Comparison of ENCODE assay signal across 37 cellular contexts in genomic region chr6:54142889-54143519, GRCh38. TPM values are rescaled to one million over a fixed set of nuclear protein-coding genes. Genes with fewer than 3 reads are reported as not detected.
"Had no signal": no experiment of that assay in that cellular context is flagged by ENCODE, and none has a peak within 500 bp of the region (broad histone marks: within the 10 kb centered on the region; RNA-seq: fewer than 3 reads in every experiment).

No MANE protein-coding gene starts in this region.

- H3K4me3 Mint-ChIP-seq: activated B cell treated with CpG ODN at 0.5 μM for 24 hours; activated CD4-positive, alpha-beta memory T cell treated with anti-CD3 and anti-CD28 coated beads for 36 hours; activated CD4-positive, alpha-beta T cell treated with anti-CD3 and anti-CD28 coated beads, Interleukin-2, amount 10 ng/mL, durations not matched to agents 24 days and 14 days; activated CD8-positive, alpha-beta T cell treated with anti-CD3 and anti-CD28 coated beads for 36 hours; activated naive CD4-positive, alpha-beta T cell treated with anti-CD3 and anti-CD28 coated beads for 36 hours; activated naive CD8-positive, alpha-beta T cell treated with anti-CD3 and anti-CD28 coated beads for 36 hours; activated T-cell treated with anti-CD3 and anti-CD28 coated beads, Interleukin-2, amount 50 U/mL, for 4 hours; activated T-cell treated with anti-CD3 and anti-CD28 coated beads, Interleukin-2, amount 50 U/mL, for 72 hours; activated T-helper 1 cell treated with anti-CD3 and anti-CD28 coated beads, Interleukin-12 subunit alpha, Interleukin-12 subunit beta, Interleukin-2, Interleukin-4 antibody, amounts not matched to agents 30 ng/mL and 10 ng/mL and 1 ng/mL, durations not matched to agents 14 hours and 24 hours and 36 hours; activated T-helper 17 cell treated with anti-CD3 and anti-CD28 coated beads, Interleukin-2, amount 50 U/mL, for 72 hours; T-helper 1 cell treated with Interleukin-12 subunit alpha and Interleukin-12 subunit beta and Interleukin-4 antibody, amounts not matched to agents 30 μg/mL and 1 μg/mL, for 36 hours; T-helper 2 cell treated with Interferon-gamma antibody and Interleukin-4, amounts not matched to agents 5 μg/mL and 100 μg/mL, for 36 hours had no signal

- FAIRE-seq: astrocyte, TTC549 had no signal

- ATAC-seq: activated CD8-positive, alpha-beta T cell treated with anti-CD3 and anti-CD28 coated beads for 36 hours; activated naive CD4-positive, alpha-beta T cell treated with anti-CD3 and anti-CD28 coated beads, Interleukin-2, amount 50 U/mL, for 72 hours; activated T-cell treated with anti-CD3 and anti-CD28 coated beads, Interleukin-2, amount 50 U/mL, for 4 hours; activated T-cell treated with anti-CD3 and anti-CD28 coated beads, Interleukin-2, amount 50 U/mL, for 72 hours; activated T-helper 17 cell treated with anti-CD3 and anti-CD28 coated beads, Interleukin-2, amount 50 U/mL, for 72 hours; body of pancreas had no signal

- DNase-seq: activated B cell treated with CpG ODN at 0.5 μM for 24 hours; activated CD4-positive, alpha-beta memory T cell treated with anti-CD3 and anti-CD28 coated beads for 36 hours; activated CD4-positive, alpha-beta T cell treated with anti-CD3 and anti-CD28 coated beads for 4 hours; activated CD4-positive, alpha-beta T cell treated with anti-CD3 and anti-CD28 coated beads, Interleukin-2, amount 10 ng/mL, durations not matched to agents 24 days and 14 days; activated CD4-positive, alpha-beta T cell treated with anti-CD3 and anti-CD28 coated beads, Interleukin-2, amount 50 U/mL, for 1 hour; activated CD4-positive, alpha-beta T cell treated with anti-CD3 and anti-CD28 coated beads, Interleukin-2, amount 50 U/mL, for 4 hours; activated CD4-positive, CD25-positive, alpha-beta regulatory T cell treated with anti-CD3 and anti-CD28 coated beads, Interleukin-2, amount 50 U/mL, for 72 hours; activated CD8-positive, alpha-beta memory T cell treated with anti-CD3 and anti-CD28 coated beads, Interleukin-2, amount 50 U/mL, for 4 hours; activated CD8-positive, alpha-beta T cell treated with anti-CD3 and anti-CD28 coated beads for 36 hours; activated effector memory CD4-positive, alpha-beta T cell treated with anti-CD3 and anti-CD28 coated beads, Interleukin-2, amount 50 U/mL, for 16 hours; activated gamma-delta T cell treated with Interleukin-2 at 50 U/mL for 16 hours; activated naive CD4-positive, alpha-beta T cell; activated naive CD4-positive, alpha-beta T cell treated with anti-CD3 and anti-CD28 coated beads for 36 hours; activated naive CD4-positive, alpha-beta T cell treated with anti-CD3 and anti-CD28 coated beads, Interleukin-2, amount 50 U/mL, for 16 hours; activated naive CD8-positive, alpha-beta T cell treated with anti-CD3 and anti-CD28 coated beads for 36 hours; activated T-cell treated with anti-CD3 and anti-CD28 coated beads for 4 hours; activated T-cell treated with anti-CD3 and anti-CD28 coated beads, Interleukin-2, amount 50 U/mL, for 1 hour; activated T-cell treated with anti-CD3 and anti-CD28 coated beads, Interleukin-2, amount 50 U/mL, for 4 hours; activated T-cell treated with anti-CD3 and anti-CD28 coated beads, Interleukin-2, amount 50 U/mL, for 72 hours; adrenal gland; amniotic stem cell; aorta; body of pancreas; brain microvascular endothelial cell; central memory CD4-positive, alpha-beta T cell; T-helper 2 cell; T-helper 9 cell had no signal

- H3K4me1 ChIP-seq: adrenal gland, body of pancreas, breast epithelium had no signal

- H3K36me3 Mint-ChIP-seq: activated CD4-positive, alpha-beta memory T cell treated with anti-CD3 and anti-CD28 coated beads for 36 hours; activated naive CD4-positive, alpha-beta T cell treated with anti-CD3 and anti-CD28 coated beads, Interleukin-2, amount 50 U/mL, for 72 hours; activated naive CD8-positive, alpha-beta T cell treated with anti-CD3 and anti-CD28 coated beads for 36 hours had no signal

- H3K36me3 ChIP-seq: adrenal gland, brain microvascular endothelial cell, breast epithelium had no signal

- H3K4me3 ChIP-seq: adrenal gland, body of pancreas, breast epithelium had no signal

- H3K27me3 ChIP-seq: adrenal gland, body of pancreas, brain microvascular endothelial cell, breast epithelium had no signal

- H3K27me3 Mint-ChIP-seq: activated B cell treated with CpG ODN at 0.5 μM for 24 hours; activated CD4-positive, alpha-beta memory T cell treated with anti-CD3 and anti-CD28 coated beads for 36 hours; activated CD4-positive, alpha-beta T cell treated with anti-CD3 and anti-CD28 coated beads, Interleukin-2, amount 10 ng/mL, durations not matched to agents 24 days and 14 days; activated CD8-positive, alpha-beta T cell treated with anti-CD3 and anti-CD28 coated beads for 36 hours; activated naive CD8-positive, alpha-beta T cell treated with anti-CD3 and anti-CD28 coated beads for 36 hours; activated T-helper 17 cell treated with anti-CD3 and anti-CD28 coated beads, Interleukin-2, amount 50 U/mL, for 72 hours had no signal

- H3K9me3 ChIP-seq: adrenal gland, body of pancreas, breast epithelium had no signal

- H3K9me3 Mint-ChIP-seq: activated B cell treated with CpG ODN at 0.5 μM for 24 hours; activated CD4-positive, alpha-beta memory T cell treated with anti-CD3 and anti-CD28 coated beads for 36 hours; activated CD4-positive, alpha-beta T cell treated with anti-CD3 and anti-CD28 coated beads, Interleukin-2, amount 10 ng/mL, durations not matched to agents 24 days and 14 days; activated CD8-positive, alpha-beta T cell treated with anti-CD3 and anti-CD28 coated beads for 36 hours; activated naive CD4-positive, alpha-beta T cell treated with anti-CD3 and anti-CD28 coated beads for 36 hours; activated naive CD8-positive, alpha-beta T cell treated with anti-CD3 and anti-CD28 coated beads for 36 hours; activated T-cell treated with anti-CD3 and anti-CD28 coated beads, Interleukin-2, amount 50 U/mL, for 4 hours; activated T-cell treated with anti-CD3 and anti-CD28 coated beads, Interleukin-2, amount 50 U/mL, for 72 hours; activated T-helper 1 cell treated with anti-CD3 and anti-CD28 coated beads, Interleukin-12 subunit alpha, Interleukin-12 subunit beta, Interleukin-2, Interleukin-4 antibody, amounts not matched to agents 30 ng/mL and 10 ng/mL and 1 ng/mL, durations not matched to agents 14 hours and 24 hours and 36 hours; T-helper 1 cell treated with Interleukin-12 subunit alpha and Interleukin-12 subunit beta and Interleukin-4 antibody, amounts not matched to agents 30 μg/mL and 1 μg/mL, for 36 hours; T-helper 2 cell treated with Interferon-gamma antibody and Interleukin-4, amounts not matched to agents 5 μg/mL and 100 μg/mL, for 36 hours had no signal

- H3K4me1 Mint-ChIP-seq: activated B cell treated with CpG ODN at 0.5 μM for 24 hours; activated CD4-positive, alpha-beta T cell treated with anti-CD3 and anti-CD28 coated beads, Interleukin-2, amount 10 ng/mL, durations not matched to agents 24 days and 14 days; activated naive CD8-positive, alpha-beta T cell treated with anti-CD3 and anti-CD28 coated beads for 36 hours; activated T-helper 17 cell treated with anti-CD3 and anti-CD28 coated beads, Interleukin-2, amount 50 U/mL, for 72 hours had no signal

- H3K27ac ChIP-seq: adrenal gland, body of pancreas, brain microvascular endothelial cell, breast epithelium, VCaP had no signal

- H3K27ac Mint-ChIP-seq: activated B cell treated with CpG ODN at 0.5 μM for 24 hours; activated CD4-positive, alpha-beta memory T cell treated with anti-CD3 and anti-CD28 coated beads for 36 hours; activated CD4-positive, alpha-beta T cell treated with anti-CD3 and anti-CD28 coated beads, Interleukin-2, amount 10 ng/mL, durations not matched to agents 24 days and 14 days; activated CD8-positive, alpha-beta T cell treated with anti-CD3 and anti-CD28 coated beads for 36 hours; activated naive CD4-positive, alpha-beta T cell treated with anti-CD3 and anti-CD28 coated beads for 36 hours; activated naive CD4-positive, alpha-beta T cell treated with anti-CD3 and anti-CD28 coated beads, Interleukin-2, amount 50 U/mL, for 72 hours; activated naive CD8-positive, alpha-beta T cell treated with anti-CD3 and anti-CD28 coated beads for 36 hours; activated T-cell treated with anti-CD3 and anti-CD28 coated beads, Interleukin-2, amount 50 U/mL, for 72 hours; activated T-helper 1 cell treated with anti-CD3 and anti-CD28 coated beads, Interleukin-12 subunit alpha, Interleukin-12 subunit beta, Interleukin-2, Interleukin-4 antibody, amounts not matched to agents 30 ng/mL and 10 ng/mL and 1 ng/mL, durations not matched to agents 14 hours and 24 hours and 36 hours; activated T-helper 17 cell treated with anti-CD3 and anti-CD28 coated beads, Interleukin-2, amount 50 U/mL, for 72 hours; T-helper 1 cell treated with Interleukin-12 subunit alpha and Interleukin-12 subunit beta and Interleukin-4 antibody, amounts not matched to agents 30 μg/mL and 1 μg/mL, for 36 hours; T-helper 2 cell treated with Interferon-gamma antibody and Interleukin-4, amounts not matched to agents 5 μg/mL and 100 μg/mL, for 36 hours had no signal

RNA-seq across cellular contexts. Expression of gene MLIP, which starts 31.8 kb away (rescaled TPM):
- total RNA-seq: activated B cell treated with CpG ODN at 0.5 μM for 24 hours; activated CD4-positive, alpha-beta memory T cell treated with anti-CD3 and anti-CD28 coated beads for 36 hours; activated CD4-positive, alpha-beta T cell treated with anti-CD3 and anti-CD28 coated beads, Interleukin-2, amount 10 ng/mL, durations not matched to agents 24 days and 14 days; activated CD8-positive, alpha-beta memory T cell treated with anti-CD3 and anti-CD28 coated beads for 36 hours; activated CD8-positive, alpha-beta T cell treated with anti-CD3 and anti-CD28 coated beads for 36 hours; activated naive CD4-positive, alpha-beta T cell treated with anti-CD3 and anti-CD28 coated beads for 36 hours; activated naive CD4-positive, alpha-beta T cell treated with anti-CD3 and anti-CD28 coated beads, Interleukin-2, amount 50 U/mL, for 72 hours; activated naive CD8-positive, alpha-beta T cell treated with anti-CD3 and anti-CD28 coated beads for 36 hours; activated T-cell treated with anti-CD3 and anti-CD28 coated beads, Interleukin-2, amount 50 U/mL, for 4 hours; activated T-cell treated with anti-CD3 and anti-CD28 coated beads, Interleukin-2, amount 50 U/mL, for 72 hours; activated T-helper 1 cell treated with anti-CD3 and anti-CD28 coated beads, Interleukin-12 subunit alpha, Interleukin-12 subunit beta, Interleukin-2, Interleukin-4 antibody, amounts not matched to agents 30 ng/mL and 10 ng/mL and 1 ng/mL, durations not matched to agents 14 hours and 24 hours and 36 hours; activated T-helper 17 cell treated with anti-CD3 and anti-CD28 coated beads, Interleukin-2, amount 50 U/mL, for 72 hours; astrocyte had no signal
